Comparison of ENCODE assay signal across 9 cellular contexts in the genomic region with DNA sequence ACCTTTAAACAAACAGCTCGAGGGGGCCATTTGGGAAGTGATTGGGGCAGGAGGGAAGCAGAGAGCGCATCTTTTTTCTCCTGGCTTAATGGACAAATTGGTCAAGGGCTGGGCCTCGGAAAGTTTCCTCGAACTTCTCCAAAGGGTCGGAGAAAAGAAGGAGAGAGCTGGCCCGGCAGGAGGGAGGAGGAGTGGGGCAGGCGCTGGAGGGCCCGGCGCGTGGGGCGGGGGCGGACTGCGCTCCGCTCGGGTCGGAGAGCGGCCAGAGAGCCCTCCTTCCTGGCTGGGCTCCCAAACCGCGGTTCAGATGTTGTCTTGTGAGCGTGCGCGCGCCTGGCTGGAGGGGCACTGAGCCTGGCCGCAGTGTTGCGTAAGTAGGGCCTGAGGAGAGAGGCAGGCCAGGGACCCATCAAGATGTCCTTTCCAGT. TPM values are rescaled to one million over a fixed set of nuclear protein-coding genes. Genes with fewer than 3 reads are reported as not detected.
A peak's percentile ranks its signal among the peaks of the same experiment; 100 is the strongest.
DNase-seq lines count a peak whose midpoint lies in the region; ATAC-seq, FAIRE-seq and TF ChIP-seq lines count a peak whose summit lies in the region.
"Had no signal": no experiment of that assay in that cellular context is flagged by ENCODE, and none has a peak within 500 bp of the region (broad histone marks: within the 10 kb centered on the region; RNA-seq: fewer than 3 reads in every experiment).

No MANE protein-coding gene starts in this region.

- H3K27me3 ChIP-seq in endothelial cell of umbilical vein (ENCODE audit: control insufficient read depth in 2 of 2, insufficient read depth in 2 of 2, low read length in 2 of 2), result no peaks in the 10 kb centered on the region
- H3K27me3 ChIP-seq in lower lobe of right lung (ENCODE audit: low read depth), result peaks cover 11% of the 10 kb centered on the region
- H3K27me3 ChIP-seq in tibial nerve, result no peaks in the 10 kb centered on the region

- H3K79me2 ChIP-seq in endothelial cell of umbilical vein (ENCODE audit: control insufficient read depth, insufficient read depth, low read length), result peaks cover 53% of the 10 kb centered on the region

- TF ChIP-seq CTCF in endothelial cell of umbilical vein (IDR thresholded peaks at IDR 0.05; ENCODE audit: extremely low read depth in 1 of 2, insufficient read depth in 1 of 2, low read depth in 1 of 2, low read length in 2 of 2) (no peak), lower lobe of right lung (IDR thresholded peaks at IDR 0.05) (no peak), tibial nerve (IDR thresholded peaks at IDR 0.05) (no peak)

- H3K9me3 ChIP-seq in endothelial cell of umbilical vein (replicated peaks; ENCODE audit: control insufficient read depth, insufficient read depth, low read length), result no peaks in the 10 kb centered on the region
- H3K9me3 ChIP-seq in lower lobe of right lung, result no peaks in the 10 kb centered on the region
- no peaks in the 10 kb centered on the region for H3K9me3 ChIP-seq in tibial nerve

- H3K4me2 ChIP-seq in endothelial cell of umbilical vein (ENCODE audit: insufficient read depth, low read length), result peak overlapping the region; percentile 75

- FAIRE-seq in endothelial cell of umbilical vein (lab: Jason Lieb, UNC), result peak; percentile 72

- no peaks in the 10 kb centered on the region for H3K36me3 Mint-ChIP-seq in activated CD4-positive, alpha-beta T cell treated with anti-CD3 and anti-CD28 coated beads for 36 hours (ENCODE audit: low read depth)
- H3K36me3 Mint-ChIP-seq: IgD-negative memory B cell had no signal

- peaks cover 21% of the 10 kb centered on the region for H3K4me1 ChIP-seq in endothelial cell of umbilical vein (ENCODE audit: control insufficient read depth, extremely low read depth, insufficient read depth, low read length)
- H3K4me1 ChIP-seq in lower lobe of right lung, result peaks cover 18% of the 10 kb centered on the region
- peaks cover 0 to 69% (median 7%) of the 10 kb centered on the region in 4 donors for H3K4me1 ChIP-seq in tibial nerve

- peak; percentile 76 to 81 for ATAC-seq in lower lobe of right lung
- ATAC-seq in activated CD4-positive, alpha-beta T cell treated with anti-CD3 and anti-CD28 coated beads for 36 hours, result no peak
- no peak for ATAC-seq in HG02610 (IDR thresholded peaks at IDR 0.05; ENCODE audit: unreplicated experiment)
- ATAC-seq in GM19395 (IDR thresholded peaks at IDR 0.05; ENCODE audit: unreplicated experiment), result no peak

- CTCF ChIA-PET in endothelial cell of umbilical vein (lab: Charles Lee), result interaction anchor here (0.6 to 1.8 kb wide), 8 partner anchors 9 to 221 kb away, joined by 3 to 11 read pairs (median 4); no protein-coding TSS in a partner anchor
- CTCF ChIA-PET in activated CD4-positive, alpha-beta T cell treated with anti-CD3 and anti-CD28 coated beads for 36 hours (lab: Charles Lee), result interaction anchor here (0.7 kb wide), 1 partner anchor 10 kb away, joined by 3 read pairs; no protein-coding TSS in a partner anchor

- TF ChIP-seq POLR2A in endothelial cell of umbilical vein (IDR thresholded peaks at IDR 0.05; ENCODE audit: low read depth, low read length) (peak; percentile 54), tibial nerve (IDR thresholded peaks at IDR 0.05) (peak in 1 of 2 donors; percentile 36)

- no peaks in the 10 kb centered on the region for H3K9me1 ChIP-seq in endothelial cell of umbilical vein (replicated peaks; ENCODE audit: control insufficient read depth, extremely low read depth, insufficient read depth, low read length)

- intact Hi-C loops in endothelial cell of umbilical vein (cut with micrococcal nuclease), result no loop called here
- intact Hi-C loops in lower lobe of right lung (cut with DNase I), result no loop called here
- intact Hi-C loops in activated CD4-positive, alpha-beta T cell treated with anti-CD3 and anti-CD28 coated beads for 36 hours (cut with DNase I, micrococcal nuclease), result no loop called here

- no peak overlapping the region for H3K4me3 Mint-ChIP-seq in activated CD4-positive, alpha-beta T cell treated with anti-CD3 and anti-CD28 coated beads for 36 hours
- H3K4me3 Mint-ChIP-seq: IgD-negative memory B cell had no signal

- H3K27ac Mint-ChIP-seq in activated CD4-positive, alpha-beta T cell treated with anti-CD3 and anti-CD28 coated beads for 36 hours, result no peak overlapping the region
- H3K27ac Mint-ChIP-seq: IgD-negative memory B cell had no signal

- peaks cover 2% of the 10 kb centered on the region for H3K4me1 Mint-ChIP-seq in activated CD4-positive, alpha-beta T cell treated with anti-CD3 and anti-CD28 coated beads for 36 hours

- H3K36me3 ChIP-seq in endothelial cell of umbilical vein (ENCODE audit: control insufficient read depth in 2 of 2, extremely low read depth in 1 of 2, insufficient read depth in 2 of 2, low read length in 2 of 2) (peaks cover 28 to 30% of the 10 kb centered on the region in 2 experiments), lower lobe of right lung (peaks cover 13% of the 10 kb centered on the region), tibial nerve (peaks cover 0 to 27% (median 0%) of the 10 kb centered on the region in 3 donors)

- no TSS peak for BruUV-seq in endothelial cell of umbilical vein (replicated peaks; lab: Mats Ljungman, UMichigan)

- DNase-seq in NCI-H2227 treated with DMSO at 0.1 percent for 48 hours (lab: John Stamatoyannopoulos, UW) (peak; percentile 3), endothelial cell of umbilical vein (ENCODE audit: low read depth, low spot score) (peak; percentile 79), lower lobe of right lung (peak; percentile 80), tibial nerve (ENCODE audit: low spot score in 2 of 2) (peak; percentile 91), NCI-H2107 treated with DMSO at 0.1 percent for 48 hours (lab: John Stamatoyannopoulos, UW; ENCODE audit: unreplicated experiment) (no peak)
- no peak for DNase-seq in activated CD4-positive, alpha-beta T cell treated with anti-CD3 and anti-CD28 coated beads for 36 hours

- no peaks in the 10 kb centered on the region for H3K9me3 Mint-ChIP-seq in activated CD4-positive, alpha-beta T cell treated with anti-CD3 and anti-CD28 coated beads for 36 hours (ENCODE audit: low read depth)
- H3K9me3 Mint-ChIP-seq: IgD-negative memory B cell had no signal

- H2AFZ ChIP-seq in endothelial cell of umbilical vein (ENCODE audit: low read depth, low read length), result no peak overlapping the region

- dilution Hi-C loops in endothelial cell of umbilical vein (cut with MboI; ENCODE audit: extremely low pct_ligation_motif_present, low sequenced_read_pairs), result no loop called here

- H3K4me3 ChIP-seq in endothelial cell of umbilical vein (replicated peaks in 1 of 3; ENCODE audit: insufficient read depth in 1 of 3, low read depth in 1 of 3, low read length in 3 of 3), result peak overlapping the region; percentile 78 to 99 (median 97)
- peak overlapping the region; percentile 57 for H3K4me3 ChIP-seq in lower lobe of right lung
- peak overlapping the region; percentile 45 to 72 (median 48) for H3K4me3 ChIP-seq in tibial nerve

- peak overlapping the region; percentile 98 for H3K9ac ChIP-seq in endothelial cell of umbilical vein (replicated peaks; ENCODE audit: extremely low read depth, insufficient read depth, low read length)

- H3K27ac ChIP-seq in endothelial cell of umbilical vein (ENCODE audit: insufficient read depth, low read depth, low read length), result peak overlapping the region; percentile 90
- H3K27ac ChIP-seq in lower lobe of right lung, result peak overlapping the region; percentile 81
- peak overlapping the region; percentile 75 to 92 (median 83) for H3K27ac ChIP-seq in tibial nerve

- peak in 1 of 2 donors; percentile 86 for TF ChIP-seq EP300 in tibial nerve (IDR thresholded peaks at IDR 0.05)

- WGBS in tibial nerve, 2 donors, result 0 to 1% methylated on average over 21 to 25 of the region's 25 CpGs

- POLR2A ChIA-PET in endothelial cell of umbilical vein (lab: Charles Lee), result interaction anchor here (0.9 to 1.0 kb wide), 4 partner anchors 11 to 21 kb away, joined by 4 to 5 read pairs (median 4); no protein-coding TSS in a partner anchor
- POLR2A ChIA-PET in activated CD4-positive, alpha-beta T cell treated with anti-CD3 and anti-CD28 coated beads for 36 hours (lab: Charles Lee), result no interaction called here

- peaks cover 43% of the 10 kb centered on the region for H3K27me3 Mint-ChIP-seq in activated CD4-positive, alpha-beta T cell treated with anti-CD3 and anti-CD28 coated beads for 36 hours

- H4K20me1 ChIP-seq in endothelial cell of umbilical vein (replicated peaks; ENCODE audit: control insufficient read depth, extremely low read depth, insufficient read depth, low read length), result peaks cover 4% of the 10 kb centered on the region

TF ChIP-seq in endothelial cell of umbilical vein, 7 proteins besides CTCF, POLR2A, EP300 and RAD21:
- TF ChIP-seq FOS (IDR thresholded peaks at IDR 0.05; ENCODE audit: borderline replicate concordance, insufficient read depth, low read length) (no peak), POLR2AphosphoS5 (IDR thresholded peaks at IDR 0.05; ENCODE audit: insufficient read depth, low read depth, low read length) (peak; percentile 68)

RNA-seq across cellular contexts. Expression of gene MMP2, which starts 1.2 kb away (rescaled TPM):
- total RNA-seq in endothelial cell of umbilical vein (768 and 771 TPM in 2 replicates), lower lobe of right lung (178 TPM), tibial nerve (100 to 1,000 TPM; 153 to 525 (median 245) TPM)
- 1,508 and 1,752 TPM in 2 replicates for polyA plus RNA-seq in endothelial cell of umbilical vein
- polyA plus RNA-seq in endothelial cell of umbilical vein (2011; cell fraction: cytosol; rRNA removed), result 1,169 and 1,214 TPM in 2 replicates
- 586 and 676 TPM in 2 replicates for polyA plus RNA-seq in endothelial cell of umbilical vein (2011; cell fraction: nucleus; rRNA removed)
- 770 and 1,141 TPM in 2 replicates for polyA plus RNA-seq in endothelial cell of umbilical vein (2012)
- 2,105 and 2,998 TPM in 2 replicates for polyA minus RNA-seq in endothelial cell of umbilical vein
- polyA minus RNA-seq in endothelial cell of umbilical vein (2011; cell fraction: cytosol; rRNA and poly(A)+ RNA removed), result not detected
- polyA minus RNA-seq in endothelial cell of umbilical vein (2011; cell fraction: nucleus; rRNA and poly(A)+ RNA removed), result 363 and 414 TPM in 2 replicates
- total RNA-seq in activated CD4-positive, alpha-beta T cell treated with anti-CD3 and anti-CD28 coated beads for 36 hours, result not detected
- polyA plus RNA-seq: IgD-negative memory B cell had no signal

RNA-seq across cellular contexts. Expression of gene LPCAT2, which starts 28.6 kb away (rescaled TPM):
- total RNA-seq in endothelial cell of umbilical vein, result 72.9 and 79.1 TPM in 2 replicates
- polyA plus RNA-seq in endothelial cell of umbilical vein, result 53.2 and 64.5 TPM in 2 replicates
- 42.0 and 42.3 TPM in 2 replicates for polyA plus RNA-seq in endothelial cell of umbilical vein (2011; cell fraction: cytosol; rRNA removed)
- 145 and 154 TPM in 2 replicates for polyA plus RNA-seq in endothelial cell of umbilical vein (2011; cell fraction: nucleus; rRNA removed)
- polyA plus RNA-seq in endothelial cell of umbilical vein (2012), result 55.1 and 64.7 TPM in 2 replicates
- 141 and 155 TPM in 2 replicates for polyA minus RNA-seq in endothelial cell of umbilical vein
- polyA minus RNA-seq in endothelial cell of umbilical vein (2011; cell fraction: cytosol; rRNA and poly(A)+ RNA removed), result 2.2 TPM
- polyA minus RNA-seq in endothelial cell of umbilical vein (2011; cell fraction: nucleus; rRNA and poly(A)+ RNA removed), result 161 and 183 TPM in 2 replicates
- total RNA-seq in lower lobe of right lung, result 35.8 TPM
- 10 to 100 TPM; 14.9 to 33.4 (median 24.0) TPM for total RNA-seq in tibial nerve
- total RNA-seq in activated CD4-positive, alpha-beta T cell treated with anti-CD3 and anti-CD28 coated beads for 36 hours, result under 1 TPM; 0.37 to 0.59 TPM
- polyA plus RNA-seq: IgD-negative memory B cell had no signal

Comparison
In these comparisons a context has a peak if more than half of its experiments do, and no peak if none do; other contexts are left out.
1. DNase-seq: peak in NCI-H2227 treated with DMSO at 0.1 percent for 48 hours (single experiment), endothelial cell of umbilical vein (single experiment), lower lobe of right lung (single experiment) and tibial nerve (2 of 2); none in activated CD4-positive, alpha-beta T cell treated with anti-CD3 and anti-CD28 coated beads for 36 hours (single experiment) and NCI-H2107 treated with DMSO at 0.1 percent for 48 hours (single experiment).
2. ATAC-seq: peak in lower lobe of right lung (2 of 2); none in activated CD4-positive, alpha-beta T cell treated with anti-CD3 and anti-CD28 coated beads for 36 hours (single experiment), HG02610 (single experiment) and GM19395 (single experiment).
3. RNA of gene MMP2, which starts 1.2 kb away (total RNA-seq): 768 to 771 TPM in endothelial cell of umbilical vein, 153 to 525 TPM in tibial nerve and 178 TPM in lower lobe of right lung (single experiment); not detected in activated CD4-positive, alpha-beta T cell treated with anti-CD3 and anti-CD28 coated beads for 36 hours; every median in the first group is over 100 times any median in the second.
4. RNA of gene LPCAT2, which starts 28.6 kb away (total RNA-seq): 72.9 to 79.1 TPM in endothelial cell of umbilical vein, 35.8 TPM in lower lobe of right lung (single experiment) and 14.9 to 33.4 TPM in tibial nerve; 0.37 to 0.59 TPM in activated CD4-positive, alpha-beta T cell treated with anti-CD3 and anti-CD28 coated beads for 36 hours; every median in the first group is over 4 times any median in the second.
5. Peak in every context shown above with its lines, with median percentiles within 50 percentile points of each other: H3K27ac ChIP-seq and H3K4me3 ChIP-seq.